8 cellular contexts compared by ENCODE assay signal in genomic region chr22:24525416-24526037, GRCh38. TPM values are rescaled to one million over a fixed set of nuclear protein-coding genes. Genes with fewer than 3 reads are reported as not detected.
A peak's percentile ranks its signal among the peaks of the same experiment; 100 is the strongest.
DNase-seq lines count a peak whose midpoint lies in the region; ATAC-seq and FAIRE-seq lines count a peak whose summit lies in the region.

No MANE protein-coding gene starts in this region.

- H3K9me3 ChIP-seq in T-helper 17 cell (ENCODE audit: control insufficient read depth, low read length, poor library complexity, severe bottlenecking) (no peaks in the 10 kb centered on the region), right cardiac atrium (ENCODE audit: control insufficient read depth, low read length) (no peaks in the 10 kb centered on the region), small intestine (ENCODE audit: control insufficient read depth, low read depth) (no peaks in the 10 kb centered on the region)

- 15% methylated on average over 12 of the region's 12 CpGs for WGBS in right cardiac atrium
- 2 to 6% (median 3%) methylated on average over 12 of the region's 12 CpGs for WGBS in small intestine, 3 donors

- peak; percentile 98 for ATAC-seq in T-helper 17 cell
- ATAC-seq in right cardiac atrium: peak; percentile 68 to 83
- no peak for ATAC-seq in GM19397 (IDR thresholded peaks at IDR 0.05; ENCODE audit: unreplicated experiment)

- DNase-seq in DMS53 (lab: John Stamatoyannopoulos, UW): peak; percentile 76
- DNase-seq in H4 (ENCODE audit: low spot score): peak; percentile 49
- DNase-seq in MV-4-11 (lab: John Stamatoyannopoulos, UW): peak; percentile 92
- DNase-seq in T-helper 17 cell: peak; percentile 46 to 72 (median 55)
- DNase-seq in amniotic epithelial cell (ENCODE audit: low read depth): peak; percentile 63
- DNase-seq in right cardiac atrium: peak; percentile 78 to 93 (median 87)
- peak; percentile 92 for DNase-seq in small intestine

- no peaks in the 10 kb centered on the region for H3K36me3 ChIP-seq in small intestine (ENCODE audit: control insufficient read depth in 2 of 2, insufficient read depth in 2 of 2, low read length in 2 of 2)

- H3K4me1 ChIP-seq in right cardiac atrium (ENCODE audit: control insufficient read depth, insufficient read depth, low read length) (peaks cover 5% of the 10 kb centered on the region), small intestine (ENCODE audit: control insufficient read depth in 2 of 2, insufficient read depth in 1 of 2, low read depth in 1 of 2, low read length in 1 of 2) (no peaks in the 10 kb centered on the region)

- peaks cover 3% of the 10 kb centered on the region for H3K36me3 Mint-ChIP-seq in T-helper 17 cell (ENCODE audit: low read depth)

- no peaks in the 10 kb centered on the region for H3K27me3 ChIP-seq in right cardiac atrium (ENCODE audit: control insufficient read depth, insufficient read depth)
- H3K27me3 ChIP-seq in small intestine (ENCODE audit: control insufficient read depth in 2 of 2, insufficient read depth in 2 of 2, low read length in 2 of 2): no peaks in the 10 kb centered on the region

- no peak overlapping the region for H3K27ac Mint-ChIP-seq in T-helper 17 cell

- H3K27ac ChIP-seq in right cardiac atrium (ENCODE audit: low read length) (no peak overlapping the region), small intestine (ENCODE audit: low read depth in 1 of 2, low read length in 1 of 2) (no peak overlapping the region)

- H3K27me3 Mint-ChIP-seq in T-helper 17 cell: no peaks in the 10 kb centered on the region

- intact Hi-C loops in right cardiac atrium (cut with DNase I): loop anchor here in 3 of 4 donors (5.0 to 10.0 kb wide), 3 partner anchors 198 to 203 kb away; no protein-coding TSS in a partner anchor

- FAIRE-seq in small intestine (lab: Jason Lieb, UNC): no peak

- no peak overlapping the region for H3K4me3 Mint-ChIP-seq in T-helper 17 cell

- H3K4me3 ChIP-seq in right cardiac atrium (ENCODE audit: low read length) (no peak overlapping the region), small intestine (ENCODE audit: low read depth in 1 of 2, low read length in 2 of 2) (no peak overlapping the region)

- peaks cover 10% of the 10 kb centered on the region for H3K4me1 Mint-ChIP-seq in T-helper 17 cell

RNA-seq across cellular contexts. Expression of gene GUCD1, which starts 29.4 kb away (rescaled TPM):
- 42.2 and 72.2 TPM in 2 replicates for total RNA-seq in H4 (2014; rRNA removed; shearing (Covaris generic))
- total RNA-seq in T-helper 17 cell: 10 to 100 TPM; 58.4 to 96.3 TPM
- total RNA-seq in right cardiac atrium: 100 to 1,000 TPM; 124 to 144 (median 135) TPM
- 161 TPM for polyA plus RNA-seq in right cardiac atrium
- polyA plus RNA-seq in small intestine: 100 to 1,000 TPM; 147 to 494 (median 469) TPM

RNA-seq across cellular contexts. Expression of gene SNRPD3, which starts 30.3 kb away (rescaled TPM):
- 194 and 261 TPM in 2 replicates for total RNA-seq in H4 (2014; rRNA removed; shearing (Covaris generic))
- total RNA-seq in T-helper 17 cell: 10 to 100 TPM; 35.2 to 41.2 TPM
- 10 to 100 TPM; 63.4 to 73.4 (median 67.7) TPM for total RNA-seq in right cardiac atrium
- 109 TPM for polyA plus RNA-seq in right cardiac atrium
- 100 to 1,000 TPM; 150 to 162 (median 156) TPM for polyA plus RNA-seq in small intestine

RNA-seq across cellular contexts. Expression of gene UPB1, which starts 30.4 kb away (rescaled TPM):
- total RNA-seq in H4 (2014; rRNA removed; shearing (Covaris generic)): not detected in 2 replicates
- total RNA-seq in T-helper 17 cell: 1 to 10 TPM; 1.5 to 2.8 TPM
- total RNA-seq in right cardiac atrium: 1 to 10 TPM; 1.8 to 6.6 (median 2.9) TPM
- polyA plus RNA-seq in right cardiac atrium: 2.7 TPM
- polyA plus RNA-seq in small intestine: 1 to 10 TPM in 2 of 3 donors, under 1 TPM in 1; 0.12 to 4.3 (median 1.8) TPM
